ENCODE assay signal across 22 cellular contexts in the genomic region with DNA sequence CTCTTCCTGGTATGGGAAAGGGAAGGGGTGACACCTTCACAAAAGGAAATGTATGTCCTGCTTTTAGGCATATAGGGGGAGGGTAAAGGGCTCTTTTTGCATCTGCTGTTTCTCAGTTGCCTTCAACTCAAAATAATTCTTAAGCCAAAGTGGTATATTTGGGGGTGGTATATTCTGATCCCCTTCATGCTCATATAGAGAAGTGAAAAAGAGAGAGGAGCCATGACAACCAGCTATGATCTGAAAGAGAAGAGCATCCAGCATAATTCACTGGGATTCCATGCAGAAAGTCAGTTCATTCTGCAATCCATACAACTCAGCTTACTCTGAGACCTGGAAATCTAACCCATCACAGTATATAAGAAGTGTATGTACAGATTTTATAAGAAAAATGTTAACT. TPM values are rescaled to one million over a fixed set of nuclear protein-coding genes. Genes with fewer than 3 reads are reported as not detected.
DNase-seq lines count a peak whose midpoint lies in the region; ATAC-seq and TF ChIP-seq lines count a peak whose summit lies in the region.
"Had no signal": no experiment of that assay in that cellular context is flagged by ENCODE, and none has a peak within 500 bp of the region (broad histone marks: within the 10 kb centered on the region; RNA-seq: fewer than 3 reads in every experiment).

No MANE protein-coding gene starts in this region.

- DNase-seq in CD8-positive, alpha-beta T cell: no peak
- no peak for DNase-seq in H9
- DNase-seq in activated naive CD8-positive, alpha-beta T cell treated with anti-CD3 and anti-CD28 coated beads for 36 hours: no peak
- DNase-seq in natural killer cell treated with Interleukin-12 subunit alpha and Interleukin-12 subunit beta and Interleukin-15 and Interleukin-18, amount 100 ng/mL, for 72 hours (ENCODE audit: low spot score): no peak
- DNase-seq in hypothalamus (lab: John Stamatoyannopoulos, UW): no peak
- DNase-seq: C1 segment of cervical spinal cord, caudate nucleus, EL, head of caudate nucleus, left cardiac atrium, NCI-H1092, NCI-H187, NCI-H526 treated with DMSO at 0.1 percent for 48 hours, small intestine, substantia nigra, WERI-Rb-1 had no signal

- peaks cover 58% of the 10 kb centered on the region for H3K36me3 Mint-ChIP-seq in CD8-positive, alpha-beta T cell
- H3K36me3 Mint-ChIP-seq in H9 (ENCODE audit: insufficient read depth in 1 of 3, low read depth in 3 of 3): peaks cover 2 to 18% (median 18%) of the 10 kb centered on the region in 3 experiments; a peak in 6 of 7 replicates
- peaks cover 17% of the 10 kb centered on the region for H3K36me3 Mint-ChIP-seq in activated naive CD8-positive, alpha-beta T cell treated with anti-CD3 and anti-CD28 coated beads for 36 hours
- peaks cover 5% of the 10 kb centered on the region for H3K36me3 Mint-ChIP-seq in natural killer cell treated with Interleukin-12 subunit alpha and Interleukin-12 subunit beta and Interleukin-15 and Interleukin-18, amount 100 ng/mL, for 72 hours

- no peaks in the 10 kb centered on the region for H3K79me1 ChIP-seq in H9 (ENCODE audit: insufficient read depth, low read depth, low read length, poor library complexity, severe bottlenecking)

- no peak overlapping the region for H2BK5ac ChIP-seq in H9 (ENCODE audit: insufficient read length, low read length)

- no peaks in the 10 kb centered on the region for H3K27me3 ChIP-seq in CD8-positive, alpha-beta T cell (ENCODE audit: insufficient read depth, low read length)
- H3K27me3 ChIP-seq in H9 (ENCODE audit: insufficient read depth, low read length): no peaks in the 10 kb centered on the region
- H3K27me3 ChIP-seq: ascending aorta had no signal

- H2BK15ac ChIP-seq in H9 (ENCODE audit: low read depth, low read length): no peak overlapping the region

- peaks cover 17% of the 10 kb centered on the region for H3K36me3 ChIP-seq in CD8-positive, alpha-beta T cell (ENCODE audit: insufficient read depth, low read length)

- peak overlapping the region; percentile 3 for H3K27ac Mint-ChIP-seq in CD8-positive, alpha-beta T cell
- peak overlapping the region in 2 of 3 experiments; percentile 61 to 80; a peak in 3 of 7 replicates for H3K27ac Mint-ChIP-seq in H9
- peak overlapping the region; percentile 42 for H3K27ac Mint-ChIP-seq in activated naive CD8-positive, alpha-beta T cell treated with anti-CD3 and anti-CD28 coated beads for 36 hours
- peak overlapping the region; percentile 91 to 97 for H3K27ac Mint-ChIP-seq in natural killer cell treated with Interleukin-12 subunit alpha and Interleukin-12 subunit beta and Interleukin-15 and Interleukin-18, amount 100 ng/mL, for 72 hours

- no peak overlapping the region for H3T11ph ChIP-seq in H9 (ENCODE audit: low read length)

- H3K9me3 Mint-ChIP-seq in CD8-positive, alpha-beta T cell: no peaks in the 10 kb centered on the region
- H3K9me3 Mint-ChIP-seq in H9: no peaks in the 10 kb centered on the region
- H3K9me3 Mint-ChIP-seq in activated naive CD8-positive, alpha-beta T cell treated with anti-CD3 and anti-CD28 coated beads for 36 hours: no peaks in the 10 kb centered on the region
- no peaks in the 10 kb centered on the region for H3K9me3 Mint-ChIP-seq in natural killer cell treated with Interleukin-12 subunit alpha and Interleukin-12 subunit beta and Interleukin-15 and Interleukin-18, amount 100 ng/mL, for 72 hours
- H3K9me3 Mint-ChIP-seq: activated naive CD4-positive, alpha-beta T cell treated with anti-CD3 and anti-CD28 coated beads, Interleukin-2, amount 10 ng/mL, durations not matched to agents 7 days and 5 days had no signal

- no peak overlapping the region for H3K23ac ChIP-seq in H9 (ENCODE audit: insufficient read length, low read depth, low read length)

- H3K18ac ChIP-seq in H9 (ENCODE audit: insufficient read length, low read depth, low read length): no peak overlapping the region

- POLR2A ChIA-PET in CD8-positive, alpha-beta T cell (lab: Charles Lee): interaction anchor here (1.5 to 2.5 kb wide), 2 partner anchors 11 to 21 kb away, joined by 3 to 11 read pairs; no protein-coding TSS in a partner anchor

- no peaks in the 10 kb centered on the region for H3K9me3 ChIP-seq in CD8-positive, alpha-beta T cell (ENCODE audit: low read length)
- H3K9me3 ChIP-seq in H9 (ENCODE audit: control insufficient read depth, low read depth, low read length): no peaks in the 10 kb centered on the region
- H3K9me3 ChIP-seq: ascending aorta had no signal

- no peak for TF ChIP-seq CTCF in CD8-positive, alpha-beta T cell (IDR thresholded peaks at IDR 0.05)
- TF ChIP-seq CTCF in H9 (conservative IDR thresholded peaks at IDR 0.05): no peak

- no peak overlapping the region for H2BK12ac ChIP-seq in H9 (ENCODE audit: insufficient read length, low read depth, low read length)

- CTCF ChIA-PET in CD8-positive, alpha-beta T cell (lab: Charles Lee): no interaction called here

- H2AFZ ChIP-seq in H9 (ENCODE audit: low read length): no peak overlapping the region

- no peak overlapping the region for H3K4ac ChIP-seq in H9 (ENCODE audit: low read depth, low read length)

- peaks cover 15% of the 10 kb centered on the region for H3K4me1 ChIP-seq in CD8-positive, alpha-beta T cell (ENCODE audit: insufficient read depth, low read length)
- peaks cover 2% of the 10 kb centered on the region; the same call in 1 of the 2 replicates for H3K4me1 ChIP-seq in H9 (ENCODE audit: insufficient read depth, low read length)
- H3K4me1 ChIP-seq: ascending aorta had no signal

- no peak overlapping the region for H4K5ac ChIP-seq in H9 (ENCODE audit: insufficient read length, low read depth, low read length)

- H3K9ac ChIP-seq in H9 (ENCODE audit: extremely low read depth, insufficient read length, low read length): no peak overlapping the region

- H3K27ac ChIP-seq in CD8-positive, alpha-beta T cell (ENCODE audit: low read depth, low read length): no peak overlapping the region
- H3K27ac ChIP-seq in H9 (ENCODE audit: insufficient read length, low read depth, low read length): no peak overlapping the region
- H3K27ac ChIP-seq: ascending aorta, RWPE1, WERI-Rb-1 had no signal

- no peak overlapping the region for H2AK5ac ChIP-seq in H9 (ENCODE audit: insufficient read length, low read length)

- no peaks in the 10 kb centered on the region for H3K79me2 ChIP-seq in H9 (ENCODE audit: insufficient read depth, low read length)

- no peak overlapping the region for H2BK120ac ChIP-seq in H9 (ENCODE audit: low read depth, low read length, poor library complexity, severe bottlenecking)

- no peak overlapping the region for H3K56ac ChIP-seq in H9 (ENCODE audit: insufficient read length, low read depth, low read length)

- no peak overlapping the region for H3K4me3 ChIP-seq in CD8-positive, alpha-beta T cell (ENCODE audit: low read depth, low read length)
- H3K4me3 ChIP-seq: ascending aorta had no signal

- no peak overlapping the region for H4K91ac ChIP-seq in H9 (ENCODE audit: insufficient read length, low read depth, low read length)

- H4K20me1 ChIP-seq in H9 (ENCODE audit: control insufficient read depth, insufficient read depth, insufficient read length): no peaks in the 10 kb centered on the region

- no peak overlapping the region for H3K14ac ChIP-seq in H9 (ENCODE audit: insufficient read depth, low read length)

- H4K8ac ChIP-seq in H9 (replicated peaks; ENCODE audit: insufficient read length, low read depth, low read length): no peak overlapping the region

- no peak overlapping the region for H2BK20ac ChIP-seq in H9 (ENCODE audit: low read depth, low read length, poor library complexity, severe bottlenecking)

- no peak overlapping the region for H3K4me3 Mint-ChIP-seq in CD8-positive, alpha-beta T cell
- H3K4me3 Mint-ChIP-seq in H9: no peak overlapping the region
- H3K4me3 Mint-ChIP-seq in activated naive CD8-positive, alpha-beta T cell treated with anti-CD3 and anti-CD28 coated beads for 36 hours: no peak overlapping the region
- H3K4me3 Mint-ChIP-seq in natural killer cell treated with Interleukin-12 subunit alpha and Interleukin-12 subunit beta and Interleukin-15 and Interleukin-18, amount 100 ng/mL, for 72 hours: peak overlapping the region; percentile 83
- H3K4me3 Mint-ChIP-seq: activated naive CD4-positive, alpha-beta T cell treated with anti-CD3 and anti-CD28 coated beads, Interleukin-2, amount 10 ng/mL, durations not matched to agents 7 days and 5 days had no signal

- intact Hi-C loops in CD8-positive, alpha-beta T cell (cut with DNase I, micrococcal nuclease): loop anchor here in 1 of 2 experiments (5.0 kb wide), 2 partner anchors 73 to 87 kb away; a partner anchor contains a TSS

- H3K23me2 ChIP-seq in H9 (ENCODE audit: insufficient read length, low read depth, low read length, poor library complexity, severe bottlenecking): no peaks in the 10 kb centered on the region

- ATAC-seq in CD8-positive, alpha-beta T cell: no peak
- ATAC-seq in natural killer cell treated with Interleukin-12 subunit alpha and Interleukin-12 subunit beta and Interleukin-15 and Interleukin-18, amount 100 ng/mL, for 72 hours: no peak
- ATAC-seq in GM21786 (IDR thresholded peaks at IDR 0.05; ENCODE audit: unreplicated experiment) (no peak), GM21576 (IDR thresholded peaks at IDR 0.05; ENCODE audit: unreplicated experiment) (no peak)
- ATAC-seq: SK-N-SH treated with all-trans-retinoic acid at 6 μM for 48 hours had no signal

- no peak overlapping the region for H3K4me2 ChIP-seq in H9 (ENCODE audit: insufficient read depth, insufficient read length, low read length)

- H3K4me1 Mint-ChIP-seq in CD8-positive, alpha-beta T cell (ENCODE audit: low read depth): peaks cover 38% of the 10 kb centered on the region
- H3K4me1 Mint-ChIP-seq in H9: peaks cover 11 to 14% of the 10 kb centered on the region in 2 experiments
- peaks cover 26% of the 10 kb centered on the region for H3K4me1 Mint-ChIP-seq in activated naive CD8-positive, alpha-beta T cell treated with anti-CD3 and anti-CD28 coated beads for 36 hours
- H3K4me1 Mint-ChIP-seq in natural killer cell treated with Interleukin-12 subunit alpha and Interleukin-12 subunit beta and Interleukin-15 and Interleukin-18, amount 100 ng/mL, for 72 hours (ENCODE audit: low read depth in 2 of 2): peaks cover 32 to 39% of the 10 kb centered on the region in 2 donors

- no peaks in the 10 kb centered on the region for H3K27me3 Mint-ChIP-seq in CD8-positive, alpha-beta T cell (ENCODE audit: low read depth)
- H3K27me3 Mint-ChIP-seq in H9 (ENCODE audit: low read depth): no peaks in the 10 kb centered on the region
- no peaks in the 10 kb centered on the region for H3K27me3 Mint-ChIP-seq in activated naive CD8-positive, alpha-beta T cell treated with anti-CD3 and anti-CD28 coated beads for 36 hours
- H3K27me3 Mint-ChIP-seq in natural killer cell treated with Interleukin-12 subunit alpha and Interleukin-12 subunit beta and Interleukin-15 and Interleukin-18, amount 100 ng/mL, for 72 hours: no peaks in the 10 kb centered on the region
- H3K27me3 Mint-ChIP-seq: activated naive CD4-positive, alpha-beta T cell treated with anti-CD3 and anti-CD28 coated beads, Interleukin-2, amount 10 ng/mL, durations not matched to agents 7 days and 5 days had no signal

RNA-seq across cellular contexts. Expression of a gene that starts 22.3 kb away (rescaled TPM):
- 10 to 100 TPM; 74.6 to 79.3 TPM for total RNA-seq in CD8-positive, alpha-beta T cell
- total RNA-seq in H9 (2021): 13.2 and 16.1 TPM in 2 replicates
- 10 to 100 TPM in 1 of 2 experiments, 1 to 10 TPM in 1; 9.9 to 11.5 TPM for total RNA-seq in activated naive CD8-positive, alpha-beta T cell treated with anti-CD3 and anti-CD28 coated beads for 36 hours
- total RNA-seq in natural killer cell treated with Interleukin-12 subunit alpha and Interleukin-12 subunit beta and Interleukin-15 and Interleukin-18, amount 100 ng/mL, for 72 hours: 10 to 100 TPM; 19.2 to 28.6 TPM

Comparison
In these comparisons a context has a peak if more than half of its experiments do, and no peak if none do; other contexts are left out.
1. H3K27ac Mint-ChIP-seq: peak in every context shown above with its lines; median percentile 94 in natural killer cell treated with Interleukin-12 subunit alpha and Interleukin-12 subunit beta and Interleukin-15 and Interleukin-18, amount 100 ng/mL, for 72 hours; 70 in H9; 42 in activated naive CD8-positive, alpha-beta T cell treated with anti-CD3 and anti-CD28 coated beads for 36 hours; 3 in CD8-positive, alpha-beta T cell.